19 cellular contexts compared by ENCODE assay signal in the genomic region with DNA sequence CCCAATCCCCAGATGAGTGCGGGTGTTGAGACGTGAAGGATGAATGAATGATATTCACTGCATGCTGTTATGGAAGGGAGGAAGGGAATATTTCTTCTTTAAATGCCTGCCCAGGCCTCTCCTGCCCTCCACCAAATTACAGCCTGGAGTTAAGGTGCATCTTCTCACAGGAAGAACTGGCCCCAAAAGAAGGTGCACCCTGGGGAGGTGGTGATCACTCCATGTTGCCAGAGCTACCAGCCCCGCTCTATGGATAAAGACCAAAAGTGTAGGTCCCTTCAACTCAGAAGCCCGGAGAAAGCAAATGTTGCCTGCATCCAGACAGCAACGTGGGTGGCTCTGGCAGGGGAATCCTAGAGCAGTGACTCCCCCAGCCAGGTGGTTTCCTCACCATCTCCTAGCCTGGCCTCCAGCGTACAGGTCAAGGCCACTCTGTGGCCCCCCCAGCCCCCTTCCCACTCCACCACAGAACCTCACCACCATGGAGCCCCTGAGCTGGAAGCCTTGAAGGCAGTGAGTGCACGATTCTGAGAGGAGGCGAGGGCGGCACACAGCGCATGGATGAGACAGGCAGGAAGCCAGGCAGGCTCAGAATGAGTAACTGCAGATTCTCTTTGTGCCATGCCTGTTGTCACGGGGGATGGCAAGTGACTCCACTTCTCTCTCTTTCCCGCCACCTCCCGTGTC.
DNase-seq lines count a peak whose midpoint lies in the region; ATAC-seq and TF ChIP-seq lines count a peak whose summit lies in the region.
"Had no signal": no experiment of that assay in that cellular context is flagged by ENCODE, and none has a peak within 500 bp of the region (broad histone marks: within the 10 kb centered on the region; RNA-seq: fewer than 3 reads in every experiment).

No MANE protein-coding gene starts in this region.

- no peaks in the 10 kb centered on the region for H3K36me3 ChIP-seq in RWPE2 (ENCODE audit: low read depth)
- H3K36me3 ChIP-seq: gastroesophageal sphincter, MG63 had no signal

- H3K4me3 Mint-ChIP-seq in stimulated activated memory B cell treated with anti-CD40 and anti-IgM and Interleukin-4, amounts not matched to agents 10 μg/mL and 1 μg/mL and 100 μg/mL, for 72 hours: no peak overlapping the region
- H3K4me3 Mint-ChIP-seq: stimulated activated naive B cell treated with anti-CD40 and anti-IgM and Interleukin-4, amounts not matched to agents 10 μg/mL and 1 μg/mL and 100 μg/mL, for 72 hours had no signal

- H3K9me3 Mint-ChIP-seq in stimulated activated memory B cell treated with anti-CD40 and anti-IgM and Interleukin-4, amounts not matched to agents 10 μg/mL and 1 μg/mL and 100 μg/mL, for 72 hours: no peaks in the 10 kb centered on the region
- H3K9me3 Mint-ChIP-seq: activated T-helper 2 cell treated with anti-CD3 and anti-CD28 coated beads, Interferon-gamma antibody, Interleukin-2, Interleukin-4, amounts not matched to agents 10 μg/mL and 5 μg/mL and 100 μg/mL, durations not matched to agents 14 hours and 24 hours and 36 hours; CD8-positive, alpha-beta memory T cell; stimulated activated naive B cell treated with anti-CD40 and anti-IgM and Interleukin-4, amounts not matched to agents 10 μg/mL and 1 μg/mL and 100 μg/mL, for 72 hours had no signal

- peaks cover 23% of the 10 kb centered on the region for H3K4me1 Mint-ChIP-seq in stimulated activated memory B cell treated with anti-CD40 and anti-IgM and Interleukin-4, amounts not matched to agents 10 μg/mL and 1 μg/mL and 100 μg/mL, for 72 hours

- DNase-seq in activated CD4-positive, alpha-beta T cell treated with anti-CD3 and anti-CD28 coated beads for 48 hours: peak; percentile 49
- DNase-seq in activated CD4-positive, alpha-beta T cell treated with anti-CD3 and anti-CD28 coated beads, Interleukin-2, amount 50 U/mL, for 1 hour: no peak
- peak; percentile 30 for DNase-seq in RWPE2 (ENCODE audit: low spot score)
- DNase-seq in ecto neural progenitor cell (ENCODE audit: low spot score): peak; percentile 32
- peak; percentile 77 for DNase-seq in putamen (ENCODE audit: low spot score)
- no peak for DNase-seq in SW 1271 (lab: John Stamatoyannopoulos, UW)
- no peak for DNase-seq in Kasumi-1 (lab: John Stamatoyannopoulos, UW)
- DNase-seq: CD8-positive, alpha-beta memory T cell; EL; kidney; MG63; NCI-H2107; stimulated activated CD4-positive, alpha-beta T cell treated with anti-CD3 and anti-CD28 coated beads, Interleukin-4, amount 100 ng/mL, for 1 hour; stimulated activated naive B cell treated with anti-CD40 and anti-IgM and Interleukin-4, amounts not matched to agents 10 μg/mL and 1 μg/mL and 100 μg/mL, for 72 hours had no signal

- peaks cover 34% of the 10 kb centered on the region for H3K27me3 Mint-ChIP-seq in stimulated activated memory B cell treated with anti-CD40 and anti-IgM and Interleukin-4, amounts not matched to agents 10 μg/mL and 1 μg/mL and 100 μg/mL, for 72 hours

- no peaks in the 10 kb centered on the region for H3K9me3 ChIP-seq in RWPE2 (ENCODE audit: severe bottlenecking)
- H3K9me3 ChIP-seq: gastroesophageal sphincter, MG63 had no signal

- TF ChIP-seq CTCF in RWPE2 (IDR thresholded peaks at IDR 0.05; ENCODE audit: poor library complexity, severe bottlenecking): no peak

- no peak overlapping the region for H3K4me3 ChIP-seq in RWPE2 (ENCODE audit: severe bottlenecking)
- H3K4me3 ChIP-seq: gastroesophageal sphincter, GM12878, MG63, SK-N-MC had no signal

- H3K27ac ChIP-seq in RWPE2 (ENCODE audit: poor library complexity, severe bottlenecking): no peak overlapping the region
- H3K27ac ChIP-seq: gastroesophageal sphincter, SK-N-MC had no signal

- no peak for ATAC-seq in RWPE2 (ENCODE audit: low read depth)
- ATAC-seq in stimulated activated memory B cell treated with anti-CD40 and anti-IgM and Interleukin-4, amounts not matched to agents 10 μg/mL and 1 μg/mL and 100 μg/mL, for 72 hours: no peak
- ATAC-seq: gastroesophageal sphincter; GM12878; stimulated activated naive B cell treated with anti-CD40 and anti-IgM and Interleukin-4, amounts not matched to agents 10 μg/mL and 1 μg/mL and 100 μg/mL, for 72 hours had no signal

- H3K27ac Mint-ChIP-seq in stimulated activated memory B cell treated with anti-CD40 and anti-IgM and Interleukin-4, amounts not matched to agents 10 μg/mL and 1 μg/mL and 100 μg/mL, for 72 hours: no peak overlapping the region
- H3K27ac Mint-ChIP-seq: activated T-helper 2 cell treated with anti-CD3 and anti-CD28 coated beads, Interferon-gamma antibody, Interleukin-2, Interleukin-4, amounts not matched to agents 10 μg/mL and 5 μg/mL and 100 μg/mL, durations not matched to agents 14 hours and 24 hours and 36 hours; stimulated activated naive B cell treated with anti-CD40 and anti-IgM and Interleukin-4, amounts not matched to agents 10 μg/mL and 1 μg/mL and 100 μg/mL, for 72 hours had no signal

- H3K27me3 ChIP-seq in RWPE2 (ENCODE audit: insufficient read depth, poor library complexity, severe bottlenecking): no peaks in the 10 kb centered on the region

- H3K36me3 Mint-ChIP-seq in stimulated activated memory B cell treated with anti-CD40 and anti-IgM and Interleukin-4, amounts not matched to agents 10 μg/mL and 1 μg/mL and 100 μg/mL, for 72 hours: no peaks in the 10 kb centered on the region
- H3K36me3 Mint-ChIP-seq: stimulated activated naive B cell treated with anti-CD40 and anti-IgM and Interleukin-4, amounts not matched to agents 10 μg/mL and 1 μg/mL and 100 μg/mL, for 72 hours had no signal

- no peaks in the 10 kb centered on the region for H3K4me1 ChIP-seq in RWPE2 (ENCODE audit: insufficient read depth, poor library complexity, severe bottlenecking)

Comparison
In these comparisons a context has a peak if more than half of its experiments do, and no peak if none do; other contexts are left out.
1. DNase-seq: peak in activated CD4-positive, alpha-beta T cell treated with anti-CD3 and anti-CD28 coated beads for 48 hours (single experiment), RWPE2 (single experiment), ecto neural progenitor cell (single experiment) and putamen (single experiment); none in activated CD4-positive, alpha-beta T cell treated with anti-CD3 and anti-CD28 coated beads, Interleukin-2, amount 50 U/mL, for 1 hour (single experiment), SW 1271 (0 of 2) and Kasumi-1 (0 of 2).